Comparison of ENCODE assay signal across 1 cellular context in genomic region chr6:142945446-142946180, GRCh38.
TF ChIP-seq lines count a peak whose summit lies in the region.

No MANE protein-coding gene starts in this region.

TF ChIP-seq in K562, 482 proteins besides CTCF, POLR2A, EP300 and RAD21 (continued from another document and continues in another):
- TF ChIP-seq, protein P1, sequence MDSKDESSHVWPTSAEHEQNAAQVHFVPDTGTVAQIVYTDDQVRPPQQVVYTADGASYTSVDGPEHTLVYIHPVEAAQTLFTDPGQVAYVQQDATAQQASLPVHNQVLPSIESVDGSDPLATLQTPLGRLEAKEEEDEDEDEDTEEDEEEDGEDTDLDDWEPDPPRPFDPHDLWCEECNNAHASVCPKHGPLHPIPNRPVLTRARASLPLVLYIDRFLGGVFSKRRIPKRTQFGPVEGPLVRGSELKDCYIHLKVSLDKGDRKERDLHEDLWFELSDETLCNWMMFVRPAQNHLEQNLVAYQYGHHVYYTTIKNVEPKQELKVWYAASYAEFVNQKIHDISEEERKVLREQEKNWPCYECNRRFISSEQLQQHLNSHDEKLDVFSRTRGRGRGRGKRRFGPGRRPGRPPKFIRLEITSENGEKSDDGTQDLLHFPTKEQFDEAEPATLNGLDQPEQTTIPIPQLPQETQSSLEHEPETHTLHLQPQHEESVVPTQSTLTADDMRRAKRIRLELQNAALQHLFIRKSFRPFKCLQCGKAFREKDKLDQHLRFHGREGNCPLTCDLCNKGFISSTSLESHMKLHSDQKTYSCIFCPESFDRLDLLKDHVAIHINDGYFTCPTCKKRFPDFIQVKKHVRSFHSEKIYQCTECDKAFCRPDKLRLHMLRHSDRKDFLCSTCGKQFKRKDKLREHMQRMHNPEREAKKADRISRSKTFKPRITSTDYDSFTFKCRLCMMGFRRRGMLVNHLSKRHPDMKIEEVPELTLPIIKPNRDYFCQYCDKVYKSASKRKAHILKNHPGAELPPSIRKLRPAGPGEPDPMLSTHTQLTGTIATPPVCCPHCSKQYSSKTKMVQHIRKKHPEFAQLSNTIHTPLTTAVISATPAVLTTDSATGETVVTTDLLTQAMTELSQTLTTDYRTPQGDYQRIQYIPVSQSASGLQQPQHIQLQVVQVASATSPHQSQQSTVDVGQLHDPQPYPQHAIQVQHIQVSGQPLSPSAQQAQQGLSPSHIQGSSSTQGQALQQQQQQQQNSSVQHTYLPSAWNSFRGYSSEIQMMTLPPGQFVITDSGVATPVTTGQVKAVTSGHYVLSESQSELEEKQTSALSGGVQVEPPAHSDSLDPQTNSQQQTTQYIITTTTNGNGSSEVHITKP (IDR thresholded peaks at IDR 0.05; ENCODE audit: partially characterized antibody), result no peak
- TF ChIP-seq ZNF57 (CRISPR knock-in tag; IDR thresholded peaks at IDR 0.05), result no peak
- TF ChIP-seq UBTF (IDR thresholded peaks at IDR 0.05; ENCODE audit: borderline replicate concordance in 1 of 2, low read depth in 2 of 2, low read length in 2 of 2), result 0 out of 4 replicates have a peak, but pooled peaks of 1 of the 2 experiments have one; percentile 19
- TF ChIP-seq RBM34 (IDR thresholded peaks at IDR 0.05; ENCODE audit: borderline replicate concordance, insufficient read depth, low read length), result no peak
- 0 out of 2 replicates have a peak, but pooled peaks have one; percentile 5 for TF ChIP-seq CXXC5 (CRISPR knock-in tag; IDR thresholded peaks at IDR 0.05)
- TF ChIP-seq ZKSCAN3 (CRISPR knock-in tag; IDR thresholded peaks at IDR 0.05), result no peak
- TF ChIP-seq, protein P2, sequence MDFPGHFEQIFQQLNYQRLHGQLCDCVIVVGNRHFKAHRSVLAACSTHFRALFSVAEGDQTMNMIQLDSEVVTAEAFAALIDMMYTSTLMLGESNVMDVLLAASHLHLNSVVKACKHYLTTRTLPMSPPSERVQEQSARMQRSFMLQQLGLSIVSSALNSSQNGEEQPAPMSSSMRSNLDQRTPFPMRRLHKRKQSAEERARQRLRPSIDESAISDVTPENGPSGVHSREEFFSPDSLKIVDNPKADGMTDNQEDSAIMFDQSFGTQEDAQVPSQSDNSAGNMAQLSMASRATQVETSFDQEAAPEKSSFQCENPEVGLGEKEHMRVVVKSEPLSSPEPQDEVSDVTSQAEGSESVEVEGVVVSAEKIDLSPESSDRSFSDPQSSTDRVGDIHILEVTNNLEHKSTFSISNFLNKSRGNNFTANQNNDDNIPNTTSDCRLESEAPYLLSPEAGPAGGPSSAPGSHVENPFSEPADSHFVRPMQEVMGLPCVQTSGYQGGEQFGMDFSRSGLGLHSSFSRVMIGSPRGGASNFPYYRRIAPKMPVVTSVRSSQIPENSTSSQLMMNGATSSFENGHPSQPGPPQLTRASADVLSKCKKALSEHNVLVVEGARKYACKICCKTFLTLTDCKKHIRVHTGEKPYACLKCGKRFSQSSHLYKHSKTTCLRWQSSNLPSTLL (IDR thresholded peaks at IDR 0.05), result no peak
- peak; percentile 20; the same call in 1 of the 2 replicates for TF ChIP-seq KDM2B (CRISPR knock-in tag; IDR thresholded peaks at IDR 0.05)
- TF ChIP-seq HIVEP1 (CRISPR knock-in tag; IDR thresholded peaks at IDR 0.05), result no peak
- TF ChIP-seq RB1 (IDR thresholded peaks at IDR 0.05; ENCODE audit: low read depth), result peak; percentile 21; the same call in 1 of the 2 replicates
- TF ChIP-seq PML (IDR thresholded peaks at IDR 0.05; ENCODE audit: low read length), result no peak
- TF ChIP-seq ZBTB7A (IDR thresholded peaks at IDR 0.05; ENCODE audit: borderline replicate concordance, control insufficient read depth, low read depth, low read length), result peak; percentile 44; the same call in 1 of the 2 replicates
- no peak for TF ChIP-seq DEAF1 (CRISPR knock-in tag; IDR thresholded peaks at IDR 0.05)
- TF ChIP-seq DACH1 (IDR thresholded peaks at IDR 0.05; ENCODE audit: partially characterized antibody), result no peak
- TF ChIP-seq CCAR2 (IDR thresholded peaks at IDR 0.05; ENCODE audit: low read depth, low read length), result no peak
- TF ChIP-seq ZNF347 (CRISPR knock-in tag; IDR thresholded peaks at IDR 0.05; ENCODE audit: low read depth), result no peak
- no peak for TF ChIP-seq ZNF197 (CRISPR knock-in tag; IDR thresholded peaks at IDR 0.05; ENCODE audit: low read depth)
- TF ChIP-seq STAG1 (CRISPR knock-in tag; IDR thresholded peaks at IDR 0.05; ENCODE audit: borderline replicate concordance), result 0 out of 2 replicates have a peak, but pooled peaks have one; percentile 14
- peak; percentile 66 for TF ChIP-seq RBBP5 (IDR thresholded peaks at IDR 0.05; ENCODE audit: borderline replicate concordance, insufficient read depth, low read length, poor library complexity, severe bottlenecking)
- TF ChIP-seq ZHX1 (conservative IDR thresholded peaks at IDR 0.05; ENCODE audit: low read length), result no peak
- TF ChIP-seq FOXM1 (IDR thresholded peaks at IDR 0.05; ENCODE audit: low read depth), result no peak
- TF ChIP-seq FOXM1 (CRISPR knock-in tag; IDR thresholded peaks at IDR 0.05; ENCODE audit: low read depth), result no peak
- no peak for TF ChIP-seq NR1H2 (CRISPR knock-in tag; IDR thresholded peaks at IDR 0.05)
- TF ChIP-seq ZBTB1 (CRISPR knock-in tag; IDR thresholded peaks at IDR 0.05; ENCODE audit: borderline replicate concordance, low read depth), result no peak
- TF ChIP-seq CHD1 (IDR thresholded peaks at IDR 0.05; ENCODE audit: low read length), result peak; percentile 84
- TF ChIP-seq ZFX (CRISPR knock-in tag; IDR thresholded peaks at IDR 0.05), result peak; percentile 56
- peak; percentile 21 for TF ChIP-seq HMGN3 (IDR thresholded peaks at IDR 0.05; ENCODE audit: borderline replicate concordance, extremely low read depth, insufficient read length, low read depth, low read length)
- TF ChIP-seq SMAD4 (CRISPR knock-in tag; conservative IDR thresholded peaks at IDR 0.05), result 0 out of 2 replicates have a peak, but pooled peaks have one; percentile 19
- no peak for TF ChIP-seq NFE2 (IDR thresholded peaks at IDR 0.05; ENCODE audit: low read depth)
- TF ChIP-seq SIX5 (IDR thresholded peaks at IDR 0.05; ENCODE audit: borderline replicate concordance in 1 of 2, insufficient read depth in 1 of 2, low read depth in 1 of 2, low read length in 2 of 2), result no peak
- peak; percentile 92 for TF ChIP-seq PCBP1 (IDR thresholded peaks at IDR 0.05; ENCODE audit: low read depth, low read length, poor library complexity, severe bottlenecking)
- no peak for TF ChIP-seq BRCA1 (IDR thresholded peaks at IDR 0.05)
- TF ChIP-seq BRCA1 (CRISPR knock-in tag; IDR thresholded peaks at IDR 0.05), result no peak
- peak; percentile 91; the same call in 1 of the 2 replicates for TF ChIP-seq EZH2 (IDR thresholded peaks at IDR 0.05; ENCODE audit: borderline replicate concordance, low read depth, low read length)
- TF ChIP-seq TGIF2 (CRISPR knock-in tag; IDR thresholded peaks at IDR 0.05), result no peak
- TF ChIP-seq ZNF263 (CRISPR knock-in tag; IDR thresholded peaks at IDR 0.05; ENCODE audit: borderline replicate concordance), result peak; percentile 99
- no peak for TF ChIP-seq STAT5A (IDR thresholded peaks at IDR 0.05; ENCODE audit: borderline replicate concordance, low read length)
- TF ChIP-seq CBFB (CRISPR knock-in tag; IDR thresholded peaks at IDR 0.05), result no peak
- peak in 1 of 2 experiments; percentile 8; a peak in 1 of 4 replicates for TF ChIP-seq MAZ (CRISPR knock-in tag; conservative IDR thresholded peaks at IDR 0.05 in 1 of 2, IDR thresholded peaks at IDR 0.05 in 1 of 2)
- no peak for TF ChIP-seq GTF2E2 (tag; IDR thresholded peaks at IDR 0.05)
- TF ChIP-seq NONO (IDR thresholded peaks at IDR 0.05; ENCODE audit: low read depth in 2 of 2, low read length in 1 of 2), result 0 out of 4 replicates have a peak, but pooled peaks of 1 of the 2 experiments have one; percentile 49
- peak; percentile 34 for TF ChIP-seq SAP30 (IDR thresholded peaks at IDR 0.05; ENCODE audit: borderline replicate concordance, insufficient read depth, low read depth, low read length, poor library complexity, severe bottlenecking)
- 0 out of 2 replicates have a peak, but pooled peaks have one; percentile 21 for TF ChIP-seq SIN3B (IDR thresholded peaks at IDR 0.05; ENCODE audit: low read depth)
- TF ChIP-seq, protein P3, sequence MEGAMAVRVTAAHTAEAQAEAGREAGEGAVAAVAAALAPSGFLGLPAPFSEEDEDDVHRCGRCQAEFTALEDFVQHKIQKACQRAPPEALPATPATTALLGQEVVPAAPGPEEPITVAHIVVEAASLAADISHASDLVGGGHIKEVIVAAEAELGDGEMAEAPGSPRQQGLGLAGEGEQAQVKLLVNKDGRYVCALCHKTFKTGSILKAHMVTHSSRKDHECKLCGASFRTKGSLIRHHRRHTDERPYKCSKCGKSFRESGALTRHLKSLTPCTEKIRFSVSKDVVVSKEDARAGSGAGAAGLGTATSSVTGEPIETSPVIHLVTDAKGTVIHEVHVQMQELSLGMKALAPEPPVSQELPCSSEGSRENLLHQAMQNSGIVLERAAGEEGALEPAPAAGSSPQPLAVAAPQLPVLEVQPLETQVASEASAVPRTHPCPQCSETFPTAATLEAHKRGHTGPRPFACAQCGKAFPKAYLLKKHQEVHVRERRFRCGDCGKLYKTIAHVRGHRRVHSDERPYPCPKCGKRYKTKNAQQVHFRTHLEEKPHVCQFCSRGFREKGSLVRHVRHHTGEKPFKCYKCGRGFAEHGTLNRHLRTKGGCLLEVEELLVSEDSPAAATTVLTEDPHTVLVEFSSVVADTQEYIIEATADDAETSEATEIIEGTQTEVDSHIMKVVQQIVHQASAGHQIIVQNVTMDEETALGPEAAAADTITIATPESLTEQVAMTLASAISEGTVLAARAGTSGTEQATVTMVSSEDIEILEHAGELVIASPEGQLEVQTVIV (CRISPR knock-in tag; IDR thresholded peaks at IDR 0.05; ENCODE audit: borderline replicate concordance), result no peak
- no peak for TF ChIP-seq KLF1 (tag; IDR thresholded peaks at IDR 0.05)
- no peak for TF ChIP-seq CBFA2T3 (IDR thresholded peaks at IDR 0.05)
- no peak for TF ChIP-seq NFIC (IDR thresholded peaks at IDR 0.05)
- TF ChIP-seq ATF1 (CRISPR knock-in tag; IDR thresholded peaks at IDR 0.05), result no peak
- TF ChIP-seq ATF1 (tag; IDR thresholded peaks at IDR 0.05), result no peak
- TF ChIP-seq ZC3H4 (CRISPR knock-in tag; IDR thresholded peaks at IDR 0.05; ENCODE audit: borderline replicate concordance), result 0 out of 2 replicates have a peak, but pooled peaks have one; percentile 48
- TF ChIP-seq FOS (IDR thresholded peaks at IDR 0.05; ENCODE audit: extremely low read depth, insufficient read length), result no peak
- no peak for TF ChIP-seq ZNF316 (IDR thresholded peaks at IDR 0.05)
- peak; percentile 25; the same call in 1 of the 2 replicates for TF ChIP-seq CHD2 (IDR thresholded peaks at IDR 0.05; ENCODE audit: low read depth, low read length)
- no peak for TF ChIP-seq SMARCE1 (IDR thresholded peaks at IDR 0.05)
- TF ChIP-seq, protein P4, sequence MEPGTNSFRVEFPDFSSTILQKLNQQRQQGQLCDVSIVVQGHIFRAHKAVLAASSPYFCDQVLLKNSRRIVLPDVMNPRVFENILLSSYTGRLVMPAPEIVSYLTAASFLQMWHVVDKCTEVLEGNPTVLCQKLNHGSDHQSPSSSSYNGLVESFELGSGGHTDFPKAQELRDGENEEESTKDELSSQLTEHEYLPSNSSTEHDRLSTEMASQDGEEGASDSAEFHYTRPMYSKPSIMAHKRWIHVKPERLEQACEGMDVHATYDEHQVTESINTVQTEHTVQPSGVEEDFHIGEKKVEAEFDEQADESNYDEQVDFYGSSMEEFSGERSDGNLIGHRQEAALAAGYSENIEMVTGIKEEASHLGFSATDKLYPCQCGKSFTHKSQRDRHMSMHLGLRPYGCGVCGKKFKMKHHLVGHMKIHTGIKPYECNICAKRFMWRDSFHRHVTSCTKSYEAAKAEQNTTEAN (CRISPR knock-in tag; IDR thresholded peaks at IDR 0.05), result no peak
